In genomic region chr15:86743283-86743903, GRCh38 we compare ENCODE assay signal across 9 cellular contexts.
DNase-seq lines count a peak whose midpoint lies in the region; ATAC-seq and TF ChIP-seq lines count a peak whose summit lies in the region.
"Had no signal": no experiment of that assay in that cellular context is flagged by ENCODE, and none has a peak within 500 bp of the region (broad histone marks: within the 10 kb centered on the region; RNA-seq: fewer than 3 reads in every experiment).

No MANE protein-coding gene starts in this region.

- intact Hi-C loops in right lobe of liver (cut with DNase I) = no loop called here

- no peak overlapping the region for H3K27ac ChIP-seq in right lobe of liver
- H3K27ac ChIP-seq: adrenal gland had no signal

- H3K27ac Mint-ChIP-seq in activated naive CD4-positive, alpha-beta T cell treated with anti-CD3 and anti-CD28 coated beads, Interleukin-2, amount 50 U/mL, for 72 hours = no peak overlapping the region

- H3K4me3 ChIP-seq in right lobe of liver = no peak overlapping the region
- H3K4me3 ChIP-seq: adrenal gland had no signal

- no peaks in the 10 kb centered on the region for H3K9me3 Mint-ChIP-seq in activated naive CD4-positive, alpha-beta T cell treated with anti-CD3 and anti-CD28 coated beads, Interleukin-2, amount 50 U/mL, for 72 hours

- H3K27me3 ChIP-seq in right lobe of liver = no peaks in the 10 kb centered on the region
- H3K27me3 ChIP-seq: adrenal gland had no signal

- H3K4me1 ChIP-seq in right lobe of liver = no peaks in the 10 kb centered on the region
- H3K4me1 ChIP-seq: adrenal gland had no signal

- DNase-seq in NCI-H1417 (lab: John Stamatoyannopoulos, UW) (peak in 2 of 3 experiments; percentile 5 to 24), NCI-H1417 treated with DMSO at 0.1 percent for 48 hours (lab: John Stamatoyannopoulos, UW) (no peak), SHP77 (lab: John Stamatoyannopoulos, UW) (peak; percentile 50 to 58), right lobe of liver (peak in 1 of 3 donors; percentile 21), amygdala (lab: John Stamatoyannopoulos, UW) (no peak), HCEC 1CT (no peak)
- peak in 1 of 2 donors; percentile 53 for DNase-seq in activated naive CD4-positive, alpha-beta T cell treated with anti-CD3 and anti-CD28 coated beads, Interleukin-2, amount 50 U/mL, for 72 hours (ENCODE audit: low spot score in 2 of 2)
- peak; percentile 37 for DNase-seq in stimulated activated naive CD4-positive, alpha-beta T cell treated with Interleukin-2 at 50 U/mL for 16 hours (lab: John Stamatoyannopoulos, UW)

- peak; percentile 67 to 74 for ATAC-seq in activated naive CD4-positive, alpha-beta T cell treated with anti-CD3 and anti-CD28 coated beads, Interleukin-2, amount 50 U/mL, for 72 hours
- peak in 2 of 4 donors; percentile 32 to 34 for ATAC-seq in right lobe of liver

- H3K36me3 ChIP-seq in right lobe of liver = no peaks in the 10 kb centered on the region
- H3K36me3 ChIP-seq: adrenal gland had no signal

- 39% methylated on average over 6 of the region's 6 CpGs for WGBS in right lobe of liver (ENCODE audit: insufficient coverage, low coverage, low lambda C conversion rate, missing lambda C conversion rate)

- TF ChIP-seq CTCF in right lobe of liver (IDR thresholded peaks at IDR 0.05) = peak; percentile 22 to 41 (median 32)

- TF ChIP-seq POLR2A in right lobe of liver (IDR thresholded peaks at IDR 0.05) = no peak

- H3K9me3 ChIP-seq in right lobe of liver = no peaks in the 10 kb centered on the region
- H3K9me3 ChIP-seq: adrenal gland had no signal

- H3K36me3 Mint-ChIP-seq in activated naive CD4-positive, alpha-beta T cell treated with anti-CD3 and anti-CD28 coated beads, Interleukin-2, amount 50 U/mL, for 72 hours = peaks cover 0 to 2% of the 10 kb centered on the region in 2 donors

Comparison
In these comparisons a context has a peak if more than half of its experiments do, and no peak if none do; other contexts are left out.
1. DNase-seq: peak in NCI-H1417 (2 of 3), SHP77 (2 of 2) and stimulated activated naive CD4-positive, alpha-beta T cell treated with Interleukin-2 at 50 U/mL for 16 hours (single experiment); none in NCI-H1417 treated with DMSO at 0.1 percent for 48 hours (single experiment), amygdala (0 of 56) and HCEC 1CT (single experiment).